20 cellular contexts compared by ENCODE assay signal in the genomic region with DNA sequence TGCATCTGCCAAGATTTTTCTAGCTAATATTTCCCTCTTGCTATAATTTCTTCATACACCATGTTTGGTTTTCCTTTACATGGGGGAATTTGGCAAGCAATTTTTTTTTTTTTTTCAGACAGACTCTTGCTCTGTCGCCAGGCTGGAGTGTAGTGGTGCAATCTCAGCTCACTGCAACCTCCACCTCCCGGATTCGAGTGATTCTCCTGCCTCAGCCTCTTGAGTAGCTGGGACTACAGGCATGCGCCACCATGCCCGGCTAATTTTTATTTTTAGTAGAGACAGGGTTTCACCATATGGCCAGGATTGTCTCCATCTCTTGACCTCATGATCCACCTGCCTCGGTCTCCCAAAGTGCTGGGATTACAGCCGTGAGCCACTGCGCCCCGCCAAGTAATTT. TPM values are rescaled to one million over a fixed set of nuclear protein-coding genes. Genes with fewer than 3 reads are reported as not detected.
DNase-seq lines count a peak whose midpoint lies in the region; ATAC-seq and TF ChIP-seq lines count a peak whose summit lies in the region.
"Not testable (repeated sequence)": the region's sequence is repeated elsewhere in the genome, so short reads cannot be mapped to it uniquely, and the experiment has no call there.
"Had no signal": no experiment of that assay in that cellular context is flagged by ENCODE, and none has a peak within 500 bp of the region (broad histone marks: within the 10 kb centered on the region; RNA-seq: fewer than 3 reads in every experiment).

No MANE protein-coding gene starts in this region.

- TF ChIP-seq POLR2A in stomach (IDR thresholded peaks at IDR 0.05): not testable (repeated sequence)

- TF ChIP-seq EP300 in stomach (IDR thresholded peaks at IDR 0.05): not testable (repeated sequence)

- intact Hi-C loops in activated CD4-positive, alpha-beta T cell treated with anti-CD3 and anti-CD28 coated beads, Interleukin-2, amount 10 ng/mL, durations not matched to agents 24 days and 14 days (cut with micrococcal nuclease): loop anchor here (5.0 kb wide), 2 partner anchors 235 to 265 kb away; a partner anchor contains a TSS
- intact Hi-C loops in dorsolateral prefrontal cortex (cut with DNase I); stomach (cut with DNase I; ENCODE audit: low total_unique reads): not testable (repeated sequence)
- intact Hi-C loops in natural killer cell (cut with micrococcal nuclease): loop anchor here (5.0 kb wide), 1 partner anchor 235 kb away; no protein-coding TSS in a partner anchor

- H3K36me3 Mint-ChIP-seq in activated CD4-positive, alpha-beta T cell treated with anti-CD3 and anti-CD28 coated beads, Interleukin-2, amount 10 ng/mL, durations not matched to agents 24 days and 14 days (ENCODE audit: low read depth): peaks cover 19% of the 10 kb centered on the region
- H3K36me3 Mint-ChIP-seq in activated naive CD8-positive, alpha-beta T cell treated with anti-CD3 and anti-CD28 coated beads, Interleukin-2, amount 10 ng/mL, durations not matched to agents 7 days and 5 days: peaks cover 55% of the 10 kb centered on the region
- H3K36me3 Mint-ChIP-seq in immature natural killer cell: peaks cover 11 to 20% (median 12%) of the 10 kb centered on the region in 3 donors
- H3K36me3 Mint-ChIP-seq in natural killer cell: not testable (repeated sequence)

- H3K27ac ChIP-seq in BLaER1: not testable (repeated sequence)
- H3K27ac ChIP-seq in KMS-11: peak overlapping the region; percentile 96
- H3K27ac ChIP-seq in dorsolateral prefrontal cortex: peak overlapping the region in 24 of 59 donors; percentile 4 to 67 (median 26)
- peak overlapping the region in 3 of 5 donors; percentile 65 to 71 (median 70) for H3K27ac ChIP-seq in stomach

- H4K20me1 ChIP-seq in BLaER1; KMS-11 (ENCODE audit: insufficient read depth): not testable (repeated sequence)

- H3K4me2 ChIP-seq in BLaER1: peak overlapping the region; percentile 42; the same call in 1 of the 2 replicates
- H3K4me2 ChIP-seq in KMS-11: peak overlapping the region; percentile 46

- not testable (repeated sequence) for ATAC-seq in activated naive CD8-positive, alpha-beta T cell treated with anti-CD3 and anti-CD28 coated beads, Interleukin-2, amount 10 ng/mL, durations not matched to agents 7 days and 5 days (ENCODE audit: low read depth); natural killer cell

- H3K27me3 Mint-ChIP-seq in activated CD4-positive, alpha-beta T cell treated with anti-CD3 and anti-CD28 coated beads, Interleukin-2, amount 10 ng/mL, durations not matched to agents 24 days and 14 days; activated naive CD8-positive, alpha-beta T cell treated with anti-CD3 and anti-CD28 coated beads, Interleukin-2, amount 10 ng/mL, durations not matched to agents 7 days and 5 days; immature natural killer cell (ENCODE audit: low read depth in 3 of 3); natural killer cell (ENCODE audit: low read depth in 2 of 2): not testable (repeated sequence)

- H2AFZ ChIP-seq in KMS-11 (ENCODE audit: low read depth): peak overlapping the region; percentile 29; the same call in 1 of the 2 replicates

- 90 to 94% (median 94%) methylated on average over 9 of the region's 9 CpGs for WGBS in stomach, 5 donors

- H3K9ac ChIP-seq in BLaER1: not testable (repeated sequence)
- peak overlapping the region; percentile 73 for H3K9ac ChIP-seq in KMS-11

- H3K27me3 ChIP-seq in BLaER1; KMS-11 (ENCODE audit: insufficient read depth, low read depth); dorsolateral prefrontal cortex; stomach: not testable (repeated sequence)

- not testable (repeated sequence) for TF ChIP-seq CTCF in KMS-11 (conservative IDR thresholded peaks at IDR 0.05; ENCODE audit: low read depth, low read length); dorsolateral prefrontal cortex (IDR thresholded peaks at IDR 0.05 in 54 of 56, conservative IDR thresholded peaks at IDR 0.05 in 2 of 56; ENCODE audit: low read depth in 1 of 56, partially characterized antibody in 56 of 56); natural killer cell (IDR thresholded peaks at IDR 0.05); stomach (IDR thresholded peaks at IDR 0.05)

- DNase-seq in activated CD4-positive, alpha-beta T cell treated with anti-CD3 and anti-CD28 coated beads, Interleukin-2, amount 10 ng/mL, durations not matched to agents 24 days and 14 days; activated naive CD8-positive, alpha-beta T cell treated with anti-CD3 and anti-CD28 coated beads, Interleukin-2, amount 10 ng/mL, durations not matched to agents 7 days and 5 days; dorsolateral prefrontal cortex; immature natural killer cell; natural killer cell; stomach: not testable (repeated sequence)

- H3K9me3 ChIP-seq in BLaER1, stomach: not testable (repeated sequence)

- peak overlapping the region; percentile 73 for H3K4me3 Mint-ChIP-seq in activated CD4-positive, alpha-beta T cell treated with anti-CD3 and anti-CD28 coated beads, Interleukin-2, amount 10 ng/mL, durations not matched to agents 24 days and 14 days
- H3K4me3 Mint-ChIP-seq in activated naive CD8-positive, alpha-beta T cell treated with anti-CD3 and anti-CD28 coated beads, Interleukin-2, amount 10 ng/mL, durations not matched to agents 7 days and 5 days: peak overlapping the region; percentile 88
- H3K4me3 Mint-ChIP-seq in immature natural killer cell: peak overlapping the region; percentile 85 to 94 (median 89)
- peak overlapping the region; percentile 88 for H3K4me3 Mint-ChIP-seq in natural killer cell

- POLR2A ChIA-PET in activated naive CD8-positive, alpha-beta T cell treated with anti-CD3 and anti-CD28 coated beads, Interleukin-2, amount 10 ng/mL, durations not matched to agents 7 days and 5 days (lab: Charles Lee): interaction anchor here (0.7 to 6.6 kb wide), 18 partner anchors 10 to 257 kb away, joined by 3 to 83 read pairs (median 5); a partner anchor contains a TSS

- peaks cover 24% of the 10 kb centered on the region for H3K79me2 ChIP-seq in KMS-11 (ENCODE audit: insufficient read depth, low read depth)

- not testable (repeated sequence) for H3K4me3 ChIP-seq in BLaER1; KMS-11 (IDR thresholded peaks at IDR 0.05; ENCODE audit: insufficient read depth, low read depth, low read length)
- H3K4me3 ChIP-seq in dorsolateral prefrontal cortex (peak overlapping the region in 46 of 59 donors; percentile 3 to 57 (median 32)), stomach (peak overlapping the region in 3 of 4 donors; percentile 20 to 32 (median 31))

- peak overlapping the region; percentile 74 for H3K27ac Mint-ChIP-seq in activated CD4-positive, alpha-beta T cell treated with anti-CD3 and anti-CD28 coated beads, Interleukin-2, amount 10 ng/mL, durations not matched to agents 24 days and 14 days
- H3K27ac Mint-ChIP-seq in activated naive CD8-positive, alpha-beta T cell treated with anti-CD3 and anti-CD28 coated beads, Interleukin-2, amount 10 ng/mL, durations not matched to agents 7 days and 5 days: peak overlapping the region; percentile 91
- H3K27ac Mint-ChIP-seq in immature natural killer cell: peak overlapping the region; percentile 85 to 93 (median 91)
- H3K27ac Mint-ChIP-seq in natural killer cell: peak overlapping the region; percentile 85 to 90

- peaks cover 60% of the 10 kb centered on the region for H3K4me1 Mint-ChIP-seq in activated CD4-positive, alpha-beta T cell treated with anti-CD3 and anti-CD28 coated beads, Interleukin-2, amount 10 ng/mL, durations not matched to agents 24 days and 14 days
- H3K4me1 Mint-ChIP-seq in activated naive CD8-positive, alpha-beta T cell treated with anti-CD3 and anti-CD28 coated beads, Interleukin-2, amount 10 ng/mL, durations not matched to agents 7 days and 5 days: peaks cover 58% of the 10 kb centered on the region
- peaks cover 51 to 68% of the 10 kb centered on the region in 2 donors for H3K4me1 Mint-ChIP-seq in immature natural killer cell
- peaks cover 42 to 63% of the 10 kb centered on the region in 2 donors for H3K4me1 Mint-ChIP-seq in natural killer cell

- H3K4me1 ChIP-seq in BLaER1: peaks cover 14% of the 10 kb centered on the region
- peaks cover 72% of the 10 kb centered on the region for H3K4me1 ChIP-seq in KMS-11 (ENCODE audit: low read depth, poor library complexity, severe bottlenecking)
- H3K4me1 ChIP-seq in stomach: peaks cover 0 to 29% (median 0%) of the 10 kb centered on the region in 4 donors

- not testable (repeated sequence) for H3K9me3 Mint-ChIP-seq in activated CD4-positive, alpha-beta T cell treated with anti-CD3 and anti-CD28 coated beads, Interleukin-2, amount 10 ng/mL, durations not matched to agents 24 days and 14 days; activated naive CD8-positive, alpha-beta T cell treated with anti-CD3 and anti-CD28 coated beads, Interleukin-2, amount 10 ng/mL, durations not matched to agents 7 days and 5 days; immature natural killer cell; natural killer cell

- not testable (repeated sequence) for H3K36me3 ChIP-seq in BLaER1; KMS-11 (ENCODE audit: insufficient read depth); stomach

RNA-seq across cellular contexts. Expression of a gene that starts 0.6 kb away (rescaled TPM):
- 5.9 and 6.7 TPM in 2 replicates for total RNA-seq in activated CD4-positive, alpha-beta T cell treated with anti-CD3 and anti-CD28 coated beads, Interleukin-2, amount 10 ng/mL, durations not matched to agents 24 days and 14 days
- 10 to 100 TPM; 58.6 to 63.9 TPM for total RNA-seq in activated naive CD8-positive, alpha-beta T cell treated with anti-CD3 and anti-CD28 coated beads, Interleukin-2, amount 10 ng/mL, durations not matched to agents 7 days and 5 days
- total RNA-seq in dorsolateral prefrontal cortex (10 to 100 TPM in 4 of 120 experiments, 1 to 10 TPM in 112, under 1 TPM in 4; 0.56 to 17.4 (median 3.0) TPM), natural killer cell (10 to 100 TPM in 1 of 3 donors, 1 to 10 TPM in 2; 2.1 to 26.0 (median 3.8) TPM), stomach (1 to 10 TPM in 2 of 5 donors, not detected in 3; 1.4 to 2.6 TPM)
- polyA plus RNA-seq in immature natural killer cell (10 to 100 TPM; 10.5 to 24.1 (median 11.5) TPM), stomach (1 to 10 TPM; 1.2 to 3.1 (median 2.6) TPM)
- total RNA-seq: GM23248, HT-29, MCF 10A had no signal
- polyA plus RNA-seq: GM23248 had no signal

RNA-seq across cellular contexts. Expression of a gene that starts 34.7 kb away (rescaled TPM):
- not detected in 2 replicates for total RNA-seq in activated CD4-positive, alpha-beta T cell treated with anti-CD3 and anti-CD28 coated beads, Interleukin-2, amount 10 ng/mL, durations not matched to agents 24 days and 14 days
- total RNA-seq in activated naive CD8-positive, alpha-beta T cell treated with anti-CD3 and anti-CD28 coated beads, Interleukin-2, amount 10 ng/mL, durations not matched to agents 7 days and 5 days: 1 to 10 TPM; 1.3 to 1.9 TPM
- under 1 TPM in 2 of 120 experiments, not detected in 118; 0.38 to 0.43 TPM for total RNA-seq in dorsolateral prefrontal cortex
- polyA plus RNA-seq in immature natural killer cell: under 1 TPM in 1 of 3 donors, not detected in 2; 0.39 TPM
- 10 to 100 TPM in 1 of 3 donors, 1 to 10 TPM in 1, not detected in 1; 1.5 to 36.7 TPM for total RNA-seq in natural killer cell
- total RNA-seq in stomach: 1 to 10 TPM in 2 of 5 donors, not detected in 3; 7.1 to 8.9 TPM
- under 1 TPM in 1 of 3 donors, not detected in 2; 0.05 TPM for polyA plus RNA-seq in stomach
- total RNA-seq: activated naive CD4-positive, alpha-beta T cell treated with anti-CD3 and anti-CD28 coated beads, Interleukin-2, amount 50 U/mL, for 72 hours; activated T-helper 2 cell treated with anti-CD3 and anti-CD28 coated beads, Interferon-gamma antibody, Interleukin-2, Interleukin-4, amounts not matched to agents 10 μg/mL and 5 μg/mL and 100 μg/mL, durations not matched to agents 14 hours and 24 hours and 36 hours; fibroblast of villous mesenchyme; GM23248; HT-29; left cardiac atrium; MCF 10A; mesenteric fat pad; osteoblast; Right ventricle myocardium superior; testis had no signal
- polyA plus RNA-seq: GM23248; naive thymus-derived CD4-positive, alpha-beta T cell had no signal
